9 cellular contexts compared by ENCODE assay signal in genomic region chr13:104984296-104984818, GRCh38.
DNase-seq lines count a peak whose midpoint lies in the region; ATAC-seq, FAIRE-seq and TF ChIP-seq lines count a peak whose summit lies in the region.
"Had no signal": no experiment of that assay in that cellular context is flagged by ENCODE, and none has a peak within 500 bp of the region (broad histone marks: within the 10 kb centered on the region; RNA-seq: fewer than 3 reads in every experiment).

No MANE protein-coding gene starts in this region.

- H3K4me2 ChIP-seq in IMR-90 (ENCODE audit: low read depth, low read length): no peak overlapping the region

- in situ Hi-C loops in IMR-90 (cut with MboI; ENCODE audit: low sequenced_read_pairs): no loop called here

- CTCF ChIA-PET in IMR-90 (lab: Yijun Ruan, JAX): no interaction called here
- CTCF ChIA-PET in activated CD4-positive, alpha-beta memory T cell treated with anti-CD3 and anti-CD28 coated beads for 36 hours (lab: Charles Lee): no interaction called here

- dilution Hi-C loops in IMR-90 (cut with HindIII; ENCODE audit: low sequenced_read_pairs, unreplicated experiment): no loop called here

- H2BK20ac ChIP-seq in IMR-90 (ENCODE audit: low read depth, low read length): no peak overlapping the region

- no peaks in the 10 kb centered on the region; the same call in 1 of the 2 replicates for H3K9me3 ChIP-seq in IMR-90 (ENCODE audit: control insufficient read depth, insufficient read depth, low read length)
- no peaks in the 10 kb centered on the region for H3K9me3 ChIP-seq in gastroesophageal sphincter
- H3K9me3 ChIP-seq in prostate gland: no peaks in the 10 kb centered on the region

- no peaks in the 10 kb centered on the region for H4K20me1 ChIP-seq in IMR-90 (ENCODE audit: insufficient read depth, low read length)

- no peak overlapping the region for H2BK120ac ChIP-seq in IMR-90 (ENCODE audit: low read depth, low read length)

- H3K4me1 Mint-ChIP-seq in activated CD4-positive, alpha-beta memory T cell treated with anti-CD3 and anti-CD28 coated beads for 36 hours (ENCODE audit: low read depth): peaks cover 18% of the 10 kb centered on the region

- no peak overlapping the region for H3K18ac ChIP-seq in IMR-90 (ENCODE audit: low read depth, low read length)

- H3K9me3 Mint-ChIP-seq in activated CD4-positive, alpha-beta memory T cell treated with anti-CD3 and anti-CD28 coated beads for 36 hours: no peaks in the 10 kb centered on the region

- no peaks in the 10 kb centered on the region for H3K79me1 ChIP-seq in IMR-90 (ENCODE audit: low read depth in 1 of 2, low read length in 2 of 2)

- no peak for TF ChIP-seq EP300 in gastroesophageal sphincter (IDR thresholded peaks at IDR 0.05)

- no peak for DNase-seq in GM12891 (ENCODE audit: insufficient read length, low spot score)
- peak; percentile 12 for DNase-seq in IMR-90
- DNase-seq in activated CD4-positive, alpha-beta memory T cell treated with anti-CD3 and anti-CD28 coated beads for 36 hours: peak; percentile 46
- DNase-seq in stimulated activated CD4-positive, alpha-beta T cell treated with anti-CD3 and anti-CD28 coated beads, TNF-alpha, amount 100 ng/mL, for 48 hours (ENCODE audit: low read depth in 3 of 3): peak in 2 of 3 donors; percentile 4 to 6
- DNase-seq in NCI-H69 (lab: John Stamatoyannopoulos, UW): no peak
- DNase-seq in prostate gland (ENCODE audit: low spot score): no peak

- no peak overlapping the region for H3K4me3 Mint-ChIP-seq in activated CD4-positive, alpha-beta memory T cell treated with anti-CD3 and anti-CD28 coated beads for 36 hours

- H3K27ac ChIP-seq in IMR-90 (ENCODE audit: insufficient read depth, low read length) (no peak overlapping the region), gastroesophageal sphincter (no peak overlapping the region), prostate gland (no peak overlapping the region)

- no peak overlapping the region for H4K91ac ChIP-seq in IMR-90 (ENCODE audit: insufficient read depth, low read depth, low read length)

- no peak overlapping the region for H3K56ac ChIP-seq in IMR-90 (ENCODE audit: extremely low read depth, insufficient read depth, low read length)

- no peak overlapping the region for H2BK5ac ChIP-seq in IMR-90 (ENCODE audit: low read depth, low read length, poor library complexity, severe bottlenecking)

- no peak overlapping the region for H3K23ac ChIP-seq in IMR-90 (ENCODE audit: low read depth, low read length)

- no peak overlapping the region for H2AK5ac ChIP-seq in IMR-90 (ENCODE audit: low read depth, low read length)

- H3K27me3 ChIP-seq in IMR-90 (ENCODE audit: control insufficient read depth, insufficient read depth, low read length): no peaks in the 10 kb centered on the region
- H3K27me3 ChIP-seq in gastroesophageal sphincter: no peaks in the 10 kb centered on the region
- no peaks in the 10 kb centered on the region for H3K27me3 ChIP-seq in prostate gland (replicated peaks; ENCODE audit: insufficient read depth)

- POLR2A ChIA-PET in IMR-90 (lab: Charles Lee; ENCODE audit: unreplicated experiment): no interaction called here
- POLR2A ChIA-PET in activated CD4-positive, alpha-beta memory T cell treated with anti-CD3 and anti-CD28 coated beads for 36 hours (lab: Charles Lee): no interaction called here

- no peak overlapping the region for H4K5ac ChIP-seq in IMR-90 (ENCODE audit: low read depth, low read length)

- H2AK9ac ChIP-seq in IMR-90 (replicated peaks; ENCODE audit: low read depth, low read length, poor library complexity): no peak overlapping the region

- no peak overlapping the region for H3K4ac ChIP-seq in IMR-90 (ENCODE audit: low read depth, low read length)

- no peak overlapping the region for H3K4me3 ChIP-seq in IMR-90 (ENCODE audit: insufficient read depth, low read depth, low read length)
- no peak overlapping the region for H3K4me3 ChIP-seq in gastroesophageal sphincter
- no peak overlapping the region for H3K4me3 ChIP-seq in prostate gland
- H3K4me3 ChIP-seq: K562 had no signal

- H2BK15ac ChIP-seq in IMR-90 (ENCODE audit: low read depth, low read length): no peak overlapping the region

- H3K36me3 ChIP-seq in IMR-90 (ENCODE audit: control insufficient read depth, insufficient read depth, low read length) (no peaks in the 10 kb centered on the region), gastroesophageal sphincter (no peaks in the 10 kb centered on the region), prostate gland (no peaks in the 10 kb centered on the region)

- H3K27me3 Mint-ChIP-seq in activated CD4-positive, alpha-beta memory T cell treated with anti-CD3 and anti-CD28 coated beads for 36 hours: no peaks in the 10 kb centered on the region

- WGBS in IMR-90 (ENCODE audit: extremely low coverage in 2 of 2, insufficient read length in 1 of 2), 2 experiments: no CpG with 5 or more reads among the region's 2 CpGs
- WGBS in gastroesophageal sphincter (ENCODE audit: low coverage in 1 of 2), 2 donors: 0 to 7% methylated on average over 2 of the region's 2 CpGs
- 14% methylated on average over 2 of the region's 2 CpGs for WGBS in prostate gland

- ATAC-seq in GM21526 (IDR thresholded peaks at IDR 0.05; ENCODE audit: low FRiP score, unreplicated experiment): peak; percentile 81
- ATAC-seq in IMR-90 (ENCODE audit: low read depth): no peak
- peak; percentile 58 for ATAC-seq in gastroesophageal sphincter
- ATAC-seq: K562 had no signal

- TF ChIP-seq RAD21 in IMR-90 (IDR thresholded peaks at IDR 0.05; ENCODE audit: low read length): no peak

- H3K27ac Mint-ChIP-seq in activated CD4-positive, alpha-beta memory T cell treated with anti-CD3 and anti-CD28 coated beads for 36 hours: peak overlapping the region; percentile 57

- intact Hi-C loops in IMR-90 (cut with micrococcal nuclease) (no loop called here), prostate gland (cut with DNase I) (no loop called here)
- intact Hi-C loops in activated CD4-positive, alpha-beta memory T cell treated with anti-CD3 and anti-CD28 coated beads for 36 hours (cut with micrococcal nuclease): no loop called here

- TF ChIP-seq POLR2A in GM12891 (IDR thresholded peaks at IDR 0.05; ENCODE audit: low read depth, low read length) (no peak), IMR-90 (IDR thresholded peaks at IDR 0.05; ENCODE audit: low read depth, low read length) (no peak), gastroesophageal sphincter (IDR thresholded peaks at IDR 0.05) (no peak), prostate gland (IDR thresholded peaks at IDR 0.05) (no peak)

- no peaks in the 10 kb centered on the region for H3K9me1 ChIP-seq in IMR-90 (ENCODE audit: insufficient read depth, low read length)

- H3K14ac ChIP-seq in IMR-90 (replicated peaks; ENCODE audit: low read depth, low read length): no peak overlapping the region

- no peak overlapping the region for H2AFZ ChIP-seq in IMR-90 (replicated peaks; ENCODE audit: low read length, poor library complexity)

- H3K36me3 Mint-ChIP-seq in activated CD4-positive, alpha-beta memory T cell treated with anti-CD3 and anti-CD28 coated beads for 36 hours: no peaks in the 10 kb centered on the region

- H3K9ac ChIP-seq in IMR-90 (ENCODE audit: low read depth, low read length): no peak overlapping the region

- BruUV-seq in IMR-90 (replicated peaks; lab: Mats Ljungman, UMichigan): no TSS peak

- peak; percentile 82 for FAIRE-seq in GM12891 (lab: Jason Lieb, UNC)
- FAIRE-seq: K562 had no signal

- H4K8ac ChIP-seq in IMR-90 (ENCODE audit: low read depth in 2 of 2, low read length in 2 of 2): no peak overlapping the region

- TF ChIP-seq CTCF in IMR-90 (conservative IDR thresholded peaks at IDR 0.05; ENCODE audit: low read depth, low read length): no peak
- TF ChIP-seq CTCF in gastroesophageal sphincter (IDR thresholded peaks at IDR 0.05): no peak
- TF ChIP-seq CTCF in prostate gland (IDR thresholded peaks at IDR 0.05): no peak

- H3K4me1 ChIP-seq in IMR-90 (ENCODE audit: control insufficient read depth, insufficient read depth, low read length) (no peaks in the 10 kb centered on the region), gastroesophageal sphincter (peaks cover 0 to 9% (median 3%) of the 10 kb centered on the region in 3 donors), prostate gland (replicated peaks) (no peaks in the 10 kb centered on the region)

TF ChIP-seq in GM12891, 5 proteins besides CTCF, POLR2A, EP300 and RAD21:
- TF ChIP-seq POLR2AphosphoS5 (IDR thresholded peaks at IDR 0.05; ENCODE audit: low read depth, low read length): no peak
- TF ChIP-seq PAX5 (IDR thresholded peaks at IDR 0.05; ENCODE audit: insufficient read depth, low read length, severe bottlenecking): no peak
- peak; percentile 89 for TF ChIP-seq SPI1 (IDR thresholded peaks at IDR 0.05; ENCODE audit: low read depth, low read length)
- no peak for TF ChIP-seq TAF1 (IDR thresholded peaks at IDR 0.05; ENCODE audit: low read depth, low read length)
- 0 out of 2 replicates have a peak, but pooled peaks have one; percentile 31 for TF ChIP-seq POU2F2 (IDR thresholded peaks at IDR 0.05; ENCODE audit: low read depth, low read length)

TF ChIP-seq in IMR-90, 13 proteins besides CTCF, POLR2A, EP300 and RAD21:
- TF ChIP-seq FOS (IDR thresholded peaks at IDR 0.05; ENCODE audit: low read depth, low read length): no peak
- TF ChIP-seq BHLHE40 (IDR thresholded peaks at IDR 0.05; ENCODE audit: low read depth, low read length): no peak
- no peak for TF ChIP-seq RCOR1 (IDR thresholded peaks at IDR 0.05; ENCODE audit: insufficient replicate concordance, low read length)
- no peak for TF ChIP-seq RFX5 (IDR thresholded peaks at IDR 0.05; ENCODE audit: low read depth, low read length)
- TF ChIP-seq CEBPB (IDR thresholded peaks at IDR 0.05; ENCODE audit: low read depth, low read length): no peak

Comparison
In these comparisons a context has a peak if more than half of its experiments do, and no peak if none do; other contexts are left out.
1. DNase-seq: peak in IMR-90 (single experiment), activated CD4-positive, alpha-beta memory T cell treated with anti-CD3 and anti-CD28 coated beads for 36 hours (single experiment) and stimulated activated CD4-positive, alpha-beta T cell treated with anti-CD3 and anti-CD28 coated beads, TNF-alpha, amount 100 ng/mL, for 48 hours (2 of 3); none in GM12891 (single experiment), NCI-H69 (single experiment) and prostate gland (single experiment).